ENCODE assay signal across 12 cellular contexts in genomic region chr2:69164379-69164778, GRCh38.
A peak's percentile ranks its signal among the peaks of the same experiment; 100 is the strongest.
DNase-seq lines count a peak whose midpoint lies in the region; ATAC-seq, FAIRE-seq and TF ChIP-seq lines count a peak whose summit lies in the region.
"Had no signal": no experiment of that assay in that cellular context is flagged by ENCODE, and none has a peak within 500 bp of the region (broad histone marks: within the 10 kb centered on the region; RNA-seq: fewer than 3 reads in every experiment).

No MANE protein-coding gene starts in this region.

- H3K4me3 ChIP-seq in bronchial epithelial cell (ENCODE audit: low read depth, low read length) (no peak overlapping the region), hepatocyte (no peak overlapping the region), spleen (no peak overlapping the region)
- H3K4me3 ChIP-seq: adrenal gland had no signal

- ATAC-seq in HG02870 (IDR thresholded peaks at IDR 0.05; ENCODE audit: unreplicated experiment) (no peak), GM21717 (IDR thresholded peaks at IDR 0.05; ENCODE audit: unreplicated experiment) (no peak)

- H3K27ac ChIP-seq in hepatocyte (peak overlapping the region; percentile 73), spleen (peak overlapping the region in 7 of 8 donors; percentile 23 to 80 (median 67))

- 39% methylated on average over 3 of the region's 3 CpGs for WGBS in hepatocyte (ENCODE audit: low lambda C conversion rate, missing lambda C conversion rate)
- WGBS in spleen, 5 donors: 78 to 90% (median 79%) methylated on average over 3 of the region's 3 CpGs

- no peaks in the 10 kb centered on the region for H3K9me2 ChIP-seq in hepatocyte (replicated peaks; ENCODE audit: insufficient read depth)

- no peaks in the 10 kb centered on the region for H3K36me3 ChIP-seq in bronchial epithelial cell (ENCODE audit: control insufficient read depth, insufficient read depth, low read length)
- H3K36me3 ChIP-seq in hepatocyte (replicated peaks; ENCODE audit: insufficient read depth, low read depth): no peaks in the 10 kb centered on the region
- no peaks in the 10 kb centered on the region for H3K36me3 ChIP-seq in spleen
- H3K36me3 ChIP-seq: adrenal gland had no signal

- H3K27me3 ChIP-seq in bronchial epithelial cell (ENCODE audit: control insufficient read depth, insufficient read depth, low read length): no peaks in the 10 kb centered on the region
- no peaks in the 10 kb centered on the region for H3K27me3 ChIP-seq in hepatocyte
- H3K27me3 ChIP-seq in spleen (replicated peaks in 1 of 7): peaks cover 0 to 6% (median 0%) of the 10 kb centered on the region in 7 donors
- H3K27me3 ChIP-seq: adrenal gland had no signal

- H3K4me1 ChIP-seq in hepatocyte (ENCODE audit: insufficient read depth) (peaks cover 9% of the 10 kb centered on the region), spleen (peaks cover 6 to 45% (median 20%) of the 10 kb centered on the region in 6 donors)

- no peak overlapping the region for H2AFZ ChIP-seq in hepatocyte

- H3K4me2 ChIP-seq in hepatocyte: no peak overlapping the region

- no peaks in the 10 kb centered on the region for H4K20me1 ChIP-seq in hepatocyte (ENCODE audit: insufficient read depth, poor library complexity, severe bottlenecking)

- no peak for TF ChIP-seq CTCF in bronchial epithelial cell (IDR thresholded peaks at IDR 0.05; ENCODE audit: insufficient read depth, low read length, severe bottlenecking)
- TF ChIP-seq CTCF in hepatocyte (IDR thresholded peaks at IDR 0.05; ENCODE audit: poor library complexity): no peak
- TF ChIP-seq CTCF in spleen (IDR thresholded peaks at IDR 0.05 in 8 of 11, conservative IDR thresholded peaks at IDR 0.05 in 3 of 11): no peak

- intact Hi-C loops in spleen (cut with DNase I; ENCODE audit: low total_unique reads): no loop called here

- no peaks in the 10 kb centered on the region for H3K9me3 ChIP-seq in hepatocyte (ENCODE audit: low read depth)
- no peaks in the 10 kb centered on the region for H3K9me3 ChIP-seq in spleen
- H3K9me3 ChIP-seq: adrenal gland had no signal

- DNase-seq in GM04503 (ENCODE audit: low read depth) (peak; percentile 79), bronchial epithelial cell (ENCODE audit: low read depth) (peak; percentile 25), hepatocyte (ENCODE audit: low spot score) (peak; percentile 42), spleen (no peak), SKM-1 treated with dmso at 0.1 percent for 144 hours (lab: John Stamatoyannopoulos, UW; ENCODE audit: unreplicated experiment) (no peak), ureter (ENCODE audit: low spot score) (no peak)
- DNase-seq: activated CD4-positive, alpha-beta T cell treated with anti-CD3 and anti-CD28 coated beads, Interleukin-2, amount 50 U/mL, for 4 hours; NCI-H1694 treated with DMSO at 0.1 percent for 48 hours; SHP77 had no signal

- TF ChIP-seq POLR2A in spleen (IDR thresholded peaks at IDR 0.05): no peak

- H3K79me2 ChIP-seq in hepatocyte: no peaks in the 10 kb centered on the region

- FAIRE-seq in bronchial epithelial cell (lab: Jason Lieb, UNC): no peak

Comparison
In these comparisons a context has a peak if more than half of its experiments do, and no peak if none do; other contexts are left out.
1. DNase-seq: peak in GM04503 (single experiment), bronchial epithelial cell (single experiment) and hepatocyte (single experiment); none in spleen (single experiment), SKM-1 treated with dmso at 0.1 percent for 144 hours (single experiment) and ureter (single experiment).